8 cellular contexts compared by ENCODE assay signal in genomic region chr16:12573730-12574383, GRCh38.
DNase-seq lines count a peak whose midpoint lies in the region; ATAC-seq and TF ChIP-seq lines count a peak whose summit lies in the region.

No MANE protein-coding gene starts in this region.

- no peak for ATAC-seq in HG02763 (IDR thresholded peaks at IDR 0.05; ENCODE audit: unreplicated experiment)
- ATAC-seq in HG02571 (IDR thresholded peaks at IDR 0.05; ENCODE audit: unreplicated experiment) = no peak

- TF ChIP-seq POLR2A in adrenal gland (IDR thresholded peaks at IDR 0.05) = no peak

- H3K27ac ChIP-seq in adrenal gland = no peak overlapping the region

- no peak overlapping the region for H3K4me3 ChIP-seq in Jurkat, Clone E6-1 (ENCODE audit: low read length)
- H3K4me3 ChIP-seq in adrenal gland = no peak overlapping the region

- intact Hi-C loops in adrenal gland (cut with DNase I) = no loop called here

- H3K27me3 ChIP-seq in adrenal gland = no peaks in the 10 kb centered on the region

- DNase-seq in COLO668 (lab: John Stamatoyannopoulos, UW; ENCODE audit: unreplicated experiment) = peak; percentile 49
- peak; percentile 73 for DNase-seq in Jurkat, Clone E6-1 (ENCODE audit: low read depth, low spot score)
- DNase-seq in T-helper 1 cell = peak in 3 of 5 donors; percentile 10 to 71 (median 19)
- DNase-seq in adrenal gland = peak in 5 of 7 donors; percentile 25 to 55 (median 40)
- peak; percentile 85 for DNase-seq in iPS-NIHi11 (ENCODE audit: low spot score)
- peak; percentile 80 to 84 for DNase-seq in stimulated activated CD4-positive, alpha-beta T cell treated with anti-CD3 and anti-CD28 coated beads, Interleukin-2, amount 100 ng/mL, for 24 hours

- 35 to 40% (median 39%) methylated on average over 12 of the region's 12 CpGs for WGBS in adrenal gland, 4 donors

- no peaks in the 10 kb centered on the region for H3K4me1 ChIP-seq in adrenal gland (replicated peaks in 1 of 2)

- no peaks in the 10 kb centered on the region for H3K36me3 ChIP-seq in adrenal gland (replicated peaks in 1 of 2)

- TF ChIP-seq CTCF in adrenal gland (IDR thresholded peaks at IDR 0.05) = peak in 4 of 6 experiments; percentile 37 to 50 (median 40)

- no peaks in the 10 kb centered on the region for H3K9me3 ChIP-seq in adrenal gland (replicated peaks in 1 of 3)

Comparison
In these comparisons a context has a peak if more than half of its experiments do, and no peak if none do; other contexts are left out.
1. DNase-seq: peak in every context shown above with its lines; median percentile 85 in iPS-NIHi11; 82 in stimulated activated CD4-positive, alpha-beta T cell treated with anti-CD3 and anti-CD28 coated beads, Interleukin-2, amount 100 ng/mL, for 24 hours; 73 in Jurkat, Clone E6-1; 49 in COLO668; 40 in adrenal gland; 19 in T-helper 1 cell.